8 cellular contexts compared by ENCODE assay signal in genomic region chr7:97845622-97846203, GRCh38. TPM values are rescaled to one million over a fixed set of nuclear protein-coding genes. Genes with fewer than 3 reads are reported as not detected.
DNase-seq lines count a peak whose midpoint lies in the region; ATAC-seq and TF ChIP-seq lines count a peak whose summit lies in the region.

No MANE protein-coding gene starts in this region.

- peak; percentile 77 for TF ChIP-seq CTCF in VCaP (conservative IDR thresholded peaks at IDR 0.05)

- ATAC-seq in left lobe of liver = peak; percentile 68
- no peak for ATAC-seq in GM21381 (IDR thresholded peaks at IDR 0.05; ENCODE audit: unreplicated experiment)
- ATAC-seq in HG03159 (IDR thresholded peaks at IDR 0.05; ENCODE audit: unreplicated experiment) = no peak

- POLR2A ChIA-PET in HEK293T (lab: Yijun Ruan, JAX) = no interaction called here

- DNase-seq in stimulated activated CD4-positive, alpha-beta T cell treated with anti-CD3 and anti-CD28 coated beads, Interleukin-4, amount 100 ng/mL, for 24 hours = peak; percentile 10
- no peak for DNase-seq in stimulated activated CD4-positive, alpha-beta T cell treated with anti-CD3 and anti-CD28 coated beads, Interleukin-2, amount 100 ng/mL, for 48 hours
- peak; percentile 50 for DNase-seq in LoVo (ENCODE audit: low spot score)
- DNase-seq in left lobe of liver (ENCODE audit: low spot score) = no peak
- DNase-seq in HEK293T (ENCODE audit: extremely low spot score) = no peak

- H3K27ac ChIP-seq in VCaP = no peak overlapping the region

- CTCF ChIA-PET in HEK293T (lab: Yijun Ruan, JAX) = interaction anchor here (0.6 to 1.0 kb wide), 2 partner anchors 127 to 347 kb away, joined by 3 read pairs; no protein-coding TSS in a partner anchor

TF ChIP-seq in HEK293T, 16 proteins besides CTCF, POLR2A, EP300 and RAD21:
- no peak for TF ChIP-seq PKNOX1 (IDR thresholded peaks at IDR 0.05)

RNA-seq across cellular contexts. Expression of gene ASNS, which starts 26.5 kb away (rescaled TPM):
- 1.2 TPM for total RNA-seq in left lobe of liver

Comparison
In these comparisons a context has a peak if more than half of its experiments do, and no peak if none do; other contexts are left out.
1. DNase-seq: peak in stimulated activated CD4-positive, alpha-beta T cell treated with anti-CD3 and anti-CD28 coated beads, Interleukin-4, amount 100 ng/mL, for 24 hours (single experiment) and LoVo (single experiment); none in stimulated activated CD4-positive, alpha-beta T cell treated with anti-CD3 and anti-CD28 coated beads, Interleukin-2, amount 100 ng/mL, for 48 hours (0 of 2), left lobe of liver (single experiment) and HEK293T (single experiment).